1 cellular context compared by ENCODE assay signal in the genomic region with DNA sequence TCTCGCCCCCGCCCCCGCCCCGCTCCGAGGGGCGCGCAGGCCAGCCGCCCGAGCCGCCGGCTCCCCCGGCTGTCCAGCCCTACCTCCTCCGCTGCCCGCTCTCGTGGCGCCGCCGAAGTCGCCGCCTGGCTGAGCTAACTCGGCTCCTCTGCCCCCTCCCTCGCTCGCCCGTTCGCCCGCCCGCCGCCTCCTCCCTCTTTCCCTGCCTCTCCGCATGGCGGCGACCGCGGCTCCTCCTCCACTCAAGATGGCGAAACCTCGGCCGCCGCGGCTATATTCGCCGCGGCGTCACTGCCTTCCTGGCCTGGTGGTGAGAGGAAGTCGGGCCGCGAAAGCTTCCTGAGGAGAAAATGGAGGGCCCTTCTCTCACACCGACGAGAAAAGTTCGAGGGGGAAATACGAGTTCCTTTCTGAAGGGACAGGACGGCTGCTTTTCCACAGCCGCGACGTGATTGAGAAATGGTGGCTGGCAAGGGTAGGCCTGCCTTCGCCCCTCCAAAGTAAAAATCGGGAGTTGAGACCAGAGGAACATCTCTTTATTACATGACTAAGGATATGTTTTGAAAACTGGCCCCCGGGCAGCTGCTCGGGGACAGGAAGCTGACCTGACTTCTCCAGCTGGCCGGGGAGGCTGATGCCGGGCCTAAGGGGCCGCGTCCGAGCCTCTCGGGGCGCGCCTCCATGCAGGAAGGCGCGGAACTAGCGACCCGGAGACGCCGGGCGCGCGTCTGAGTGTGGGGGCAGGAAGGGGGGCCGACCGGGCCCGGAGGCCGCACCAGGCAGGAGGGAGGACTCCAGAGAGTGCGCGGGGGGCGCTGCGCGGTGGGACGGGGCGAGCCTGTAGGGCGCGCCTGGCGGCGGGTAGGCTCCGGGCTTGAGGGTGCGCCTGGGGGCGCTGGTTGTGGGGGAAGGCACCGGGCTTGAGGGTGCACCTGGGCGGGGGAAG.
TF ChIP-seq lines count a peak whose summit lies in the region.

A gene with protein sequence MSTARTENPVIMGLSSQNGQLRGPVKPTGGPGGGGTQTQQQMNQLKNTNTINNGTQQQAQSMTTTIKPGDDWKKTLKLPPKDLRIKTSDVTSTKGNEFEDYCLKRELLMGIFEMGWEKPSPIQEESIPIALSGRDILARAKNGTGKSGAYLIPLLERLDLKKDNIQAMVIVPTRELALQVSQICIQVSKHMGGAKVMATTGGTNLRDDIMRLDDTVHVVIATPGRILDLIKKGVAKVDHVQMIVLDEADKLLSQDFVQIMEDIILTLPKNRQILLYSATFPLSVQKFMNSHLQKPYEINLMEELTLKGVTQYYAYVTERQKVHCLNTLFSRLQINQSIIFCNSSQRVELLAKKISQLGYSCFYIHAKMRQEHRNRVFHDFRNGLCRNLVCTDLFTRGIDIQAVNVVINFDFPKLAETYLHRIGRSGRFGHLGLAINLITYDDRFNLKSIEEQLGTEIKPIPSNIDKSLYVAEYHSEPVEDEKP (minus strand): TSS at position 150 of the 946 bp plus-strand sequence. CDS start 4,913 bp downstream, outside the sequence.

TF ChIP-seq in K562, 482 proteins besides CTCF, POLR2A, EP300 and RAD21 (continued from another document and continues in another):
- no peak for TF ChIP-seq ZNF398 (CRISPR knock-in tag; IDR thresholded peaks at IDR 0.05)
- TF ChIP-seq SRF (CRISPR knock-in tag; IDR thresholded peaks at IDR 0.05), result peak in 1 of 2 experiments; percentile 67; a peak in 1 of 4 replicates
- no peak for TF ChIP-seq HSF4 (CRISPR knock-in tag; IDR thresholded peaks at IDR 0.05; ENCODE audit: borderline replicate concordance)
- peak; percentile 53; the same call in 1 of the 2 replicates for TF ChIP-seq JUND (IDR thresholded peaks at IDR 0.05; ENCODE audit: borderline replicate concordance, low read depth, low read length)
- no peak; the same call in 2 of the 3 replicates for TF ChIP-seq JUND (tag; IDR thresholded peaks at IDR 0.05; ENCODE audit: borderline replicate concordance, low read depth, low read length)
- TF ChIP-seq CBX2 (IDR thresholded peaks at IDR 0.05; ENCODE audit: insufficient read depth, low read length, poor library complexity, severe bottlenecking), result no peak
- TF ChIP-seq PPARD (CRISPR knock-in tag; IDR thresholded peaks at IDR 0.05), result no peak
- TF ChIP-seq ZBTB33 (CRISPR knock-in tag; IDR thresholded peaks at IDR 0.05), result no peak
- no peak for TF ChIP-seq ZC3H8 (IDR thresholded peaks at IDR 0.05)
- TF ChIP-seq, protein P1, sequence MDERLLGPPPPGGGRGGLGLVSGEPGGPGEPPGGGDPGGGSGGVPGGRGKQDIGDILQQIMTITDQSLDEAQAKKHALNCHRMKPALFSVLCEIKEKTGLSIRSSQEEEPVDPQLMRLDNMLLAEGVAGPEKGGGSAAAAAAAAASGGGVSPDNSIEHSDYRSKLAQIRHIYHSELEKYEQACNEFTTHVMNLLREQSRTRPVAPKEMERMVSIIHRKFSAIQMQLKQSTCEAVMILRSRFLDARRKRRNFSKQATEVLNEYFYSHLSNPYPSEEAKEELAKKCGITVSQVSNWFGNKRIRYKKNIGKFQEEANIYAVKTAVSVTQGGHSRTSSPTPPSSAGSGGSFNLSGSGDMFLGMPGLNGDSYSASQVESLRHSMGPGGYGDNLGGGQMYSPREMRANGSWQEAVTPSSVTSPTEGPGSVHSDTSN (CRISPR knock-in tag; IDR thresholded peaks at IDR 0.05; ENCODE audit: low read depth), result no peak
- TF ChIP-seq, protein P1 (tag; conservative IDR thresholded peaks at IDR 0.05; ENCODE audit: low read depth), result no peak
- TF ChIP-seq NFE2L1 (tag; IDR thresholded peaks at IDR 0.05; ENCODE audit: borderline replicate concordance, low read depth), result no peak
- no peak for TF ChIP-seq ZNF140 (CRISPR knock-in tag; IDR thresholded peaks at IDR 0.05)
- TF ChIP-seq ELF1 (tag; IDR thresholded peaks at IDR 0.05), result no peak
- no peak for TF ChIP-seq SRSF1 (IDR thresholded peaks at IDR 0.05; ENCODE audit: low read depth, low read length)
- no peak for TF ChIP-seq ID3 (CRISPR knock-in tag; IDR thresholded peaks at IDR 0.05)
- 0 out of 2 replicates have a peak, but pooled peaks have one; percentile 57 for TF ChIP-seq ID3 (tag; IDR thresholded peaks at IDR 0.05)
- 0 out of 4 replicates have a peak, but pooled peaks of 1 of the 2 experiments have one; percentile 18 for TF ChIP-seq ZMIZ1 (IDR thresholded peaks at IDR 0.05; ENCODE audit: low read depth in 2 of 2, low read length in 2 of 2)
- no peak for TF ChIP-seq THRA (IDR thresholded peaks at IDR 0.05)
- TF ChIP-seq RCOR1 (IDR thresholded peaks at IDR 0.05; ENCODE audit: borderline replicate concordance in 1 of 2, low read depth in 2 of 2, low read length in 2 of 2), result peak in 1 of 2 experiments; percentile 48; a peak in 1 of 4 replicates
- peak; percentile 86 for TF ChIP-seq ZNF263 (CRISPR knock-in tag; IDR thresholded peaks at IDR 0.05; ENCODE audit: borderline replicate concordance)
- no peak for TF ChIP-seq SLC30A9 (CRISPR knock-in tag; IDR thresholded peaks at IDR 0.05)
- no peak for TF ChIP-seq HDAC6 (IDR thresholded peaks at IDR 0.05; ENCODE audit: low read depth, low read length)
- no peak for TF ChIP-seq MXI1 (IDR thresholded peaks at IDR 0.05; ENCODE audit: low read depth, low read length)
- no peak for TF ChIP-seq CEBPG (CRISPR knock-in tag; IDR thresholded peaks at IDR 0.05)
- TF ChIP-seq CEBPG (tag; conservative IDR thresholded peaks at IDR 0.05 in 1 of 2, IDR thresholded peaks at IDR 0.05 in 1 of 2), result peak in 1 of 2 experiments; percentile 76; a peak in 2 of 4 replicates
- peak; percentile 44; the same call in 1 of the 2 replicates for TF ChIP-seq TARDBP (IDR thresholded peaks at IDR 0.05)
- 0 out of 2 replicates have a peak, but pooled peaks have one; percentile 54 for TF ChIP-seq CC2D1A (IDR thresholded peaks at IDR 0.05)
- TF ChIP-seq TFAP4 (CRISPR knock-in tag; IDR thresholded peaks at IDR 0.05; ENCODE audit: borderline replicate concordance), result peak; percentile 61; the same call in 1 of the 2 replicates
- TF ChIP-seq GABPB1 (CRISPR knock-in tag; IDR thresholded peaks at IDR 0.05), result peak; percentile 64; the same call in 1 of the 2 replicates
- no peak for TF ChIP-seq ZEB2 (IDR thresholded peaks at IDR 0.05)
- TF ChIP-seq HDAC2 (IDR thresholded peaks at IDR 0.05), result 0 out of 2 replicates have a peak, but pooled peaks have one; percentile 29
- no peak for TF ChIP-seq FOXO4 (CRISPR knock-in tag; IDR thresholded peaks at IDR 0.05)
- TF ChIP-seq RFX5 (IDR thresholded peaks at IDR 0.05; ENCODE audit: low read depth, low read length), result no peak
- no peak for TF ChIP-seq ZNF277 (CRISPR knock-in tag; IDR thresholded peaks at IDR 0.05; ENCODE audit: borderline replicate concordance)
- no peak for TF ChIP-seq SAFB2 (IDR thresholded peaks at IDR 0.05; ENCODE audit: borderline replicate concordance, low read depth, low read length, severe bottlenecking)
